In the genomic region with DNA sequence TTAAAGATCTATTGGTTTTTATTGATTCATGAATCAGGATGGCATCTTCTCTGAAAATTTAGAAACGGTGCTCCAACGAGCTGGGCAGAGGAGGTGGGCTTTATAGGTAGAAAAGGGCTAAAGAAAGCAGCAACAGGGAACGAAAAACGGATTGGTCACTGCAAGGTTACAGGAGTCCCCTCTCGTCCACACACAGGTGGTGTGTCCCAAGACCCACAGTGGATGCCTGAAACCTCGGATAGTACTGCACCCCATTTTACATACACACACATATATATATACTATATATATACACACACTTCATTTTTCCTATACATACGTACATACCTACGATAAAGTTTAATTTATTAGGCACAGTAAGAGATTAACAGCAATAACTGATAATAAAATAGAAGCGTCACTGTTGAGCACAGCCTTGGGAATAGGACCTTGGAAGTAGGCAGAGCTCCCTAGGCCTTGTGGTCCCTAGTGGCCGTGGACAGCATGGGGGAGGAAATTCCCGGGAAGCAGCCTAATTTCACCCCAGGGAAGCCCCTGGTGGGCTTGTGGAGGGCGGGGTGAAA, we compare ENCODE assay signal across 8 cellular contexts. TPM values are rescaled to one million over a fixed set of nuclear protein-coding genes. Genes with fewer than 3 reads are reported as not detected.
DNase-seq lines count a peak whose midpoint lies in the region; ATAC-seq and TF ChIP-seq lines count a peak whose summit lies in the region.

No MANE protein-coding gene starts in this region.

- H3K4me2 ChIP-seq in OCI-LY7 (ENCODE audit: low read length) (peak overlapping the region; percentile 62), neuronal stem cell (ENCODE audit: insufficient read depth, low read length, poor library complexity, severe bottlenecking) (peak overlapping the region; percentile 84)

- no peak overlapping the region for H3K14ac ChIP-seq in neuronal stem cell (ENCODE audit: low read length)

- intact Hi-C loops in OCI-LY7 (cut with micrococcal nuclease; ENCODE audit: unreplicated experiment) = loop anchor here (1.0 to 10.0 kb wide), 2 partner anchors 9 to 1094 kb away; a partner anchor contains a TSS

- no peak overlapping the region for H4K8ac ChIP-seq in neuronal stem cell (ENCODE audit: low read depth, low read length)

- H3K9me3 Mint-ChIP-seq in CD4-positive, CD25-positive, alpha-beta regulatory T cell = peaks cover 0 to 8% (median 0%) of the 10 kb centered on the region in 7 donors

- 100% methylated on average over 2 of the region's 12 CpGs; no CpG with 5 or more reads in 1 of the 2 donors for WGBS in neuronal stem cell (ENCODE audit: extremely low coverage in 2 of 2, insufficient read length in 2 of 2, insufficient replicate concordance in 1 of 2), 2 donors

- H3K79me2 ChIP-seq in OCI-LY7 (ENCODE audit: insufficient read depth, low read depth, low read length) = peaks cover 20% of the 10 kb centered on the region

- no peak overlapping the region for H3K4ac ChIP-seq in neuronal stem cell (ENCODE audit: low read length)

- H2AFZ ChIP-seq in OCI-LY7 (ENCODE audit: low read length) = peak overlapping the region; percentile 30; the same call in 1 of the 2 replicates
- peak overlapping the region; percentile 99 for H2AFZ ChIP-seq in neuronal stem cell (ENCODE audit: low read length)

- no peaks in the 10 kb centered on the region for H4K20me1 ChIP-seq in OCI-LY7 (ENCODE audit: insufficient read depth, low read length)

- peak overlapping the region; percentile 40 for H2BK15ac ChIP-seq in neuronal stem cell (ENCODE audit: low read length)

- in situ Hi-C loops in KBM-7 (cut with MboI; ENCODE audit: low pct_unique_long_range_greater_than_20kb, low sequenced_read_pairs) = no loop called here

- no peak overlapping the region for H3K23ac ChIP-seq in neuronal stem cell (ENCODE audit: low read depth, low read length, poor library complexity)

- H3K9me3 ChIP-seq in CD4-positive, CD25-positive, alpha-beta regulatory T cell (ENCODE audit: control insufficient read depth in 2 of 2, low read length in 2 of 2) = no peaks in the 10 kb centered on the region
- peaks cover 5% of the 10 kb centered on the region; the same call in 1 of the 2 replicates for H3K9me3 ChIP-seq in OCI-LY7 (ENCODE audit: low read length)
- peaks cover 2 to 3% of the 10 kb centered on the region in 2 donors for H3K9me3 ChIP-seq in neuronal stem cell (replicated peaks in 1 of 2; ENCODE audit: control insufficient read depth in 2 of 2, insufficient read depth in 1 of 2, low read depth in 1 of 2, low read length in 2 of 2)

- no peak overlapping the region for H3K4me3 ChIP-seq in CD4-positive, CD25-positive, alpha-beta regulatory T cell (ENCODE audit: low read depth, low read length)
- H3K4me3 ChIP-seq in OCI-LY7 (ENCODE audit: low read depth, low read length, poor library complexity, severe bottlenecking) (peak overlapping the region; percentile 84), epithelial cell of esophagus (ENCODE audit: low read length) (peak overlapping the region; percentile 24), neuronal stem cell (ENCODE audit: low read length in 2 of 2) (peak overlapping the region in 1 of 2 donors; percentile 80)

- H3K4me1 ChIP-seq in CD4-positive, CD25-positive, alpha-beta regulatory T cell (ENCODE audit: control insufficient read depth, insufficient read depth, low read length, poor library complexity, severe bottlenecking) = peaks cover 27% of the 10 kb centered on the region
- H3K4me1 ChIP-seq in OCI-LY7 (ENCODE audit: insufficient read depth, low read length, poor library complexity, severe bottlenecking) = peaks cover 21% of the 10 kb centered on the region
- peaks cover 0 to 4% of the 10 kb centered on the region in 2 donors for H3K4me1 ChIP-seq in neuronal stem cell (ENCODE audit: control insufficient read depth in 2 of 2, insufficient read depth in 1 of 2, low read depth in 1 of 2, low read length in 2 of 2)

- peak overlapping the region; percentile 87 for H3K18ac ChIP-seq in neuronal stem cell (ENCODE audit: low read length)

- no peak overlapping the region for H4K91ac ChIP-seq in neuronal stem cell (ENCODE audit: low read depth, low read length, poor library complexity)

- peaks cover 11% of the 10 kb centered on the region for H3K36me3 ChIP-seq in CD4-positive, CD25-positive, alpha-beta regulatory T cell (ENCODE audit: control insufficient read depth, insufficient read depth, low read length)
- H3K36me3 ChIP-seq in OCI-LY7 (ENCODE audit: insufficient read depth, low read length) = peaks cover 22% of the 10 kb centered on the region
- H3K36me3 ChIP-seq in neuronal stem cell (replicated peaks in 1 of 2; ENCODE audit: control insufficient read depth in 2 of 2, insufficient read depth in 2 of 2, low read length in 2 of 2) = peaks cover 5 to 20% of the 10 kb centered on the region in 2 donors

- no peak overlapping the region for H3K9ac ChIP-seq in neuronal stem cell (ENCODE audit: low read depth, low read length, poor library complexity)

- H2AK5ac ChIP-seq in neuronal stem cell (ENCODE audit: low read depth, low read length) = no peak overlapping the region

- CTCF ChIA-PET in OCI-LY7 (lab: Charles Lee; ENCODE audit: unreplicated experiment) = interaction anchor here (1.0 kb wide), 1 partner anchor 15 kb away, joined by 3 read pairs; no protein-coding TSS in a partner anchor

- peaks cover 4% of the 10 kb centered on the region for H3K36me3 Mint-ChIP-seq in CD4-positive, CD25-positive, alpha-beta regulatory T cell

- TF ChIP-seq CTCF in OCI-LY7 (conservative IDR thresholded peaks at IDR 0.05; ENCODE audit: low read length) = no peak
- TF ChIP-seq CTCF in epithelial cell of esophagus (IDR thresholded peaks at IDR 0.05; ENCODE audit: insufficient read depth, low read depth, low read length, missing control alignments) = peak; percentile 8

- no peak for ATAC-seq in CD4-positive, CD25-positive, alpha-beta regulatory T cell (ENCODE audit: low read depth in 2 of 2)

- H2BK120ac ChIP-seq in neuronal stem cell (ENCODE audit: low read depth, low read length) = no peak overlapping the region

- peaks cover 11% of the 10 kb centered on the region for H3K27me3 Mint-ChIP-seq in CD4-positive, CD25-positive, alpha-beta regulatory T cell

- H2BK5ac ChIP-seq in neuronal stem cell (ENCODE audit: low read length) = no peak overlapping the region

- DNase-seq in CD4-positive, CD25-positive, alpha-beta regulatory T cell = no peak
- DNase-seq in OCI-LY7 (ENCODE audit: low spot score) (no peak), epithelial cell of esophagus (ENCODE audit: low read depth) (no peak), neuronal stem cell (ENCODE audit: low spot score) (no peak), H4 (ENCODE audit: low spot score) (no peak), KBM-7 (no peak), NCI-H2196 (lab: John Stamatoyannopoulos, UW; ENCODE audit: unreplicated experiment) (no peak)
- no peak for DNase-seq in stimulated activated CD4-positive, alpha-beta T cell treated with anti-CD3 and anti-CD28 coated beads, Interleukin-2, amount 100 ng/mL, for 48 hours

- peak overlapping the region; percentile 91 for H3K27ac ChIP-seq in CD4-positive, CD25-positive, alpha-beta regulatory T cell (ENCODE audit: insufficient read depth, low read length, poor library complexity, severe bottlenecking)
- no peak overlapping the region for H3K27ac ChIP-seq in OCI-LY7 (ENCODE audit: low read depth, low read length, poor library complexity, severe bottlenecking)
- no peak overlapping the region for H3K27ac ChIP-seq in neuronal stem cell (replicated peaks; ENCODE audit: low read length)

- peaks cover 5% of the 10 kb centered on the region for H3K79me1 ChIP-seq in neuronal stem cell (ENCODE audit: low read depth, low read length)

- POLR2A ChIA-PET in OCI-LY7 (lab: Charles Lee) = interaction anchor here (0.6 to 1.4 kb wide), 4 partner anchors 10 to 289 kb away, joined by 3 to 5 read pairs (median 3); no protein-coding TSS in a partner anchor

- peaks cover 12 to 33% (median 27%) of the 10 kb centered on the region in 4 donors for H3K4me1 Mint-ChIP-seq in CD4-positive, CD25-positive, alpha-beta regulatory T cell

- H3K27me3 ChIP-seq in CD4-positive, CD25-positive, alpha-beta regulatory T cell (ENCODE audit: control insufficient read depth, insufficient read depth, low read length) = no peaks in the 10 kb centered on the region
- H3K27me3 ChIP-seq in neuronal stem cell (ENCODE audit: control insufficient read depth in 3 of 3, insufficient read depth in 3 of 3, low read depth in 1 of 3, low read length in 3 of 3) = peaks cover 0 to 4% (median 2%) of the 10 kb centered on the region in 3 experiments

- H2BK12ac ChIP-seq in neuronal stem cell (ENCODE audit: low read length) = no peak overlapping the region

- no peaks in the 10 kb centered on the region for H3K9me2 ChIP-seq in OCI-LY7 (ENCODE audit: insufficient read depth, low read length)

- BruUV-seq in OCI-LY7 (replicated peaks; lab: Mats Ljungman, UMichigan) = no TSS peak

- H3K27ac Mint-ChIP-seq in CD4-positive, CD25-positive, alpha-beta regulatory T cell = peak overlapping the region; percentile 57 to 74 (median 66)

- H3K4me3 Mint-ChIP-seq in CD4-positive, CD25-positive, alpha-beta regulatory T cell = peak overlapping the region; percentile 88 to 98 (median 92)

RNA-seq across cellular contexts. Expression of a gene that starts 0.7 kb away (rescaled TPM):
- total RNA-seq in CD4-positive, CD25-positive, alpha-beta regulatory T cell = 65.2 TPM
- polyA plus RNA-seq in CD4-positive, CD25-positive, alpha-beta regulatory T cell = 10 to 100 TPM; 51.0 to 65.0 (median 52.8) TPM
- total RNA-seq in OCI-LY7 (2014; rRNA removed; shearing (Covaris generic)) = 44.1 and 44.2 TPM in 2 replicates
- total RNA-seq in OCI-LY7 (2022) = 50.7 and 57.0 TPM in 2 replicates
- 74.1 TPM for polyA plus RNA-seq in neuronal stem cell (2013, experiment 1 of 2)
- polyA plus RNA-seq in neuronal stem cell (2013, experiment 2 of 2) = 73.2 TPM
- 63.0 and 70.1 TPM in 2 replicates for total RNA-seq in H4 (2014; rRNA removed; shearing (Covaris generic))
